ENCODE assay signal across 19 cellular contexts in the genomic region with DNA sequence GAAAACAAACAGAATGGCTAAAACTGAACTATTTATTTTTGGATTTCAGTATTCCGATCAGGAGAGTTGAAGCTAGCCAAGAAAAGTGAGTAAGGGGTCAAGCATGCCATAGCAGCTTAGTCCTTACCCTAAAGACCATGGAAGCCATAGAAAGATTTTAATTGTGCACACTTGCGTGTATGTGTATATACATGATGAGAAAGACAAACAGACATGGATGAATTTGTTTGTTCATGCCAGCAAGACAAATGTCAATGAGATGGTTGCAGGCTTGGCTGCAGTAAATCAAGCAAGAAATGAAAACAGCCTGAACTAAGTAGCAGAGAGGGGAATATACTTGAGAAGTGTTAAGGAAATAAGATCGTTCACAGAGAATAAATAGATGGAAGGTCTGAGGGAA. TPM values are rescaled to one million over a fixed set of nuclear protein-coding genes. Genes with fewer than 3 reads are reported as not detected.
DNase-seq lines count a peak whose midpoint lies in the region; TF ChIP-seq lines count a peak whose summit lies in the region.
"Had no signal": no experiment of that assay in that cellular context is flagged by ENCODE, and none has a peak within 500 bp of the region (broad histone marks: within the 10 kb centered on the region; RNA-seq: fewer than 3 reads in every experiment).

No MANE protein-coding gene starts in this region.

- no peaks in the 10 kb centered on the region for H3K9me3 Mint-ChIP-seq in activated T-helper 1 cell treated with anti-CD3 and anti-CD28 coated beads, Interleukin-12 subunit alpha, Interleukin-12 subunit beta, Interleukin-2, Interleukin-4 antibody, amounts not matched to agents 30 ng/mL and 10 ng/mL and 1 ng/mL, durations not matched to agents 14 hours and 24 hours and 36 hours
- H3K9me3 Mint-ChIP-seq in progenitor cell of endocrine pancreas (ENCODE audit: low read depth), result peaks cover 7% of the 10 kb centered on the region
- H3K9me3 Mint-ChIP-seq: CD8-positive, alpha-beta memory T cell had no signal

- POLR2A ChIA-PET in A673 (lab: Charles Lee; ENCODE audit: low non-redundant PET), result no interaction called here

- H3K36me3 ChIP-seq in A673 (ENCODE audit: insufficient read depth, low read length, poor library complexity, severe bottlenecking), result peaks cover 60% of the 10 kb centered on the region

- no peak overlapping the region for H3K27ac ChIP-seq in A673 (ENCODE audit: low read depth, low read length, poor library complexity, severe bottlenecking)
- H3K27ac ChIP-seq: BLaER1, PC-9 had no signal

- no peaks in the 10 kb centered on the region for H3K27me3 ChIP-seq in A673 (replicated peaks; ENCODE audit: insufficient read depth, low read depth, low read length, poor library complexity)
- H3K27me3 ChIP-seq: BLaER1 had no signal

- H3K4me3 Mint-ChIP-seq in activated T-helper 1 cell treated with anti-CD3 and anti-CD28 coated beads, Interleukin-12 subunit alpha, Interleukin-12 subunit beta, Interleukin-2, Interleukin-4 antibody, amounts not matched to agents 30 ng/mL and 10 ng/mL and 1 ng/mL, durations not matched to agents 14 hours and 24 hours and 36 hours, result no peak overlapping the region
- H3K4me3 Mint-ChIP-seq in progenitor cell of endocrine pancreas (ENCODE audit: low read depth), result no peak overlapping the region
- H3K4me3 Mint-ChIP-seq: CD8-positive, alpha-beta memory T cell had no signal

- H3K4me1 ChIP-seq in A673 (ENCODE audit: insufficient read depth, low read length, poor library complexity, severe bottlenecking), result no peaks in the 10 kb centered on the region
- H3K4me1 ChIP-seq: BLaER1 had no signal

- no TSS peak for BruUV-seq in A673 (replicated peaks; lab: Mats Ljungman, UMichigan)

- DNase-seq in DMS153 (lab: John Stamatoyannopoulos, UW) (peak; percentile 0), DMS153 treated with DMSO at 0.1 percent for 48 hours (lab: John Stamatoyannopoulos, UW; ENCODE audit: unreplicated experiment) (no peak), DMS79 treated with DMSO at 0.1 percent for 48 hours (lab: John Stamatoyannopoulos, UW) (peak; percentile 65), progenitor cell of endocrine pancreas (ENCODE audit: low spot score, unreplicated experiment) (no peak), A673 (ENCODE audit: low spot score) (no peak), mesenteric fat pad (ENCODE audit: low spot score) (no peak)
- DNase-seq in activated T-helper 1 cell treated with anti-CD3 and anti-CD28 coated beads, Interleukin-12 subunit alpha, Interleukin-12 subunit beta, Interleukin-2, Interleukin-4 antibody, amounts not matched to agents 30 ng/mL and 10 ng/mL and 1 ng/mL, durations not matched to agents 14 hours and 24 hours and 36 hours (ENCODE audit: low spot score), result no peak
- DNase-seq in effector CD8-positive, alpha-beta T cell (lab: John Stamatoyannopoulos, UW), result no peak
- DNase-seq: 8988T; CD8-positive, alpha-beta memory T cell; H7; Karpas-422; NCI-H1105; NCI-H2029 treated with DMSO at 0.1 percent for 48 hours; NCI-H2171 treated with DMSO at 0.1 percent for 48 hours; NCI-H446 treated with DMSO at 0.1 percent for 48 hours; NCI-H82; PC-9 had no signal

- H3K27ac Mint-ChIP-seq in activated T-helper 1 cell treated with anti-CD3 and anti-CD28 coated beads, Interleukin-12 subunit alpha, Interleukin-12 subunit beta, Interleukin-2, Interleukin-4 antibody, amounts not matched to agents 30 ng/mL and 10 ng/mL and 1 ng/mL, durations not matched to agents 14 hours and 24 hours and 36 hours, result peak overlapping the region; percentile 11
- peak overlapping the region; percentile 2 for H3K27ac Mint-ChIP-seq in progenitor cell of endocrine pancreas
- H3K27ac Mint-ChIP-seq: CD8-positive, alpha-beta memory T cell had no signal

- H3K9me3 ChIP-seq in A673 (ENCODE audit: low read depth, low read length, poor library complexity, severe bottlenecking), result no peaks in the 10 kb centered on the region

- peaks cover 45% of the 10 kb centered on the region for H3K36me3 Mint-ChIP-seq in activated T-helper 1 cell treated with anti-CD3 and anti-CD28 coated beads, Interleukin-12 subunit alpha, Interleukin-12 subunit beta, Interleukin-2, Interleukin-4 antibody, amounts not matched to agents 30 ng/mL and 10 ng/mL and 1 ng/mL, durations not matched to agents 14 hours and 24 hours and 36 hours (ENCODE audit: low read depth)
- H3K36me3 Mint-ChIP-seq in progenitor cell of endocrine pancreas (ENCODE audit: insufficient read depth), result peaks cover 36% of the 10 kb centered on the region

- no peak overlapping the region for H3K4me3 ChIP-seq in A673 (ENCODE audit: low read depth, low read length, poor library complexity, severe bottlenecking)
- H3K4me3 ChIP-seq: BLaER1, PC-9 had no signal

- CTCF ChIA-PET in A673 (lab: Charles Lee), result no interaction called here

- TF ChIP-seq CTCF in progenitor cell of endocrine pancreas (IDR thresholded peaks at IDR 0.05; ENCODE audit: unreplicated experiment) (no peak), A673 (conservative IDR thresholded peaks at IDR 0.05; ENCODE audit: low read depth, low read length) (no peak)

- H3K4me1 Mint-ChIP-seq in activated T-helper 1 cell treated with anti-CD3 and anti-CD28 coated beads, Interleukin-12 subunit alpha, Interleukin-12 subunit beta, Interleukin-2, Interleukin-4 antibody, amounts not matched to agents 30 ng/mL and 10 ng/mL and 1 ng/mL, durations not matched to agents 14 hours and 24 hours and 36 hours (ENCODE audit: low read depth), result peaks cover 17% of the 10 kb centered on the region
- peaks cover 6% of the 10 kb centered on the region for H3K4me1 Mint-ChIP-seq in progenitor cell of endocrine pancreas (ENCODE audit: low read depth)

- H3K27me3 Mint-ChIP-seq in activated T-helper 1 cell treated with anti-CD3 and anti-CD28 coated beads, Interleukin-12 subunit alpha, Interleukin-12 subunit beta, Interleukin-2, Interleukin-4 antibody, amounts not matched to agents 30 ng/mL and 10 ng/mL and 1 ng/mL, durations not matched to agents 14 hours and 24 hours and 36 hours (ENCODE audit: insufficient read depth), result no peaks in the 10 kb centered on the region
- H3K27me3 Mint-ChIP-seq in progenitor cell of endocrine pancreas, result no peaks in the 10 kb centered on the region
- H3K27me3 Mint-ChIP-seq: CD8-positive, alpha-beta memory T cell had no signal

- intact Hi-C loops in activated T-helper 1 cell treated with anti-CD3 and anti-CD28 coated beads, Interleukin-12 subunit alpha, Interleukin-12 subunit beta, Interleukin-2, Interleukin-4 antibody, amounts not matched to agents 30 ng/mL and 10 ng/mL and 1 ng/mL, durations not matched to agents 14 hours and 24 hours and 36 hours (cut with micrococcal nuclease), result no loop called here
- intact Hi-C loops in A673 (cut with micrococcal nuclease; ENCODE audit: unreplicated experiment), result no loop called here

RNA-seq across cellular contexts. Expression of a gene that starts 14.9 kb away (rescaled TPM):
- 112 and 118 TPM in 2 replicates for total RNA-seq in activated T-helper 1 cell treated with anti-CD3 and anti-CD28 coated beads, Interleukin-12 subunit alpha, Interleukin-12 subunit beta, Interleukin-2, Interleukin-4 antibody, amounts not matched to agents 30 ng/mL and 10 ng/mL and 1 ng/mL, durations not matched to agents 14 hours and 24 hours and 36 hours
- 78.5 and 90.8 TPM in 2 replicates for total RNA-seq in progenitor cell of endocrine pancreas
- total RNA-seq in A673 (2021), result 143 and 154 TPM in 2 replicates
- total RNA-seq in mesenteric fat pad, result 60.2 TPM

RNA-seq across cellular contexts. Expression of a gene that starts 38.2 kb away (rescaled TPM):
- 177 and 178 TPM in 2 replicates for total RNA-seq in activated T-helper 1 cell treated with anti-CD3 and anti-CD28 coated beads, Interleukin-12 subunit alpha, Interleukin-12 subunit beta, Interleukin-2, Interleukin-4 antibody, amounts not matched to agents 30 ng/mL and 10 ng/mL and 1 ng/mL, durations not matched to agents 14 hours and 24 hours and 36 hours
- total RNA-seq in progenitor cell of endocrine pancreas (148 and 158 TPM in 2 replicates), A673 (2021) (275 and 318 TPM in 2 replicates), mesenteric fat pad (101 TPM)

RNA-seq across cellular contexts. Expression of a gene that starts 38.2 kb away (rescaled TPM):
- 16.3 and 21.9 TPM in 2 replicates for total RNA-seq in activated T-helper 1 cell treated with anti-CD3 and anti-CD28 coated beads, Interleukin-12 subunit alpha, Interleukin-12 subunit beta, Interleukin-2, Interleukin-4 antibody, amounts not matched to agents 30 ng/mL and 10 ng/mL and 1 ng/mL, durations not matched to agents 14 hours and 24 hours and 36 hours
- 14.4 and 14.5 TPM in 2 replicates for total RNA-seq in progenitor cell of endocrine pancreas
- 19.4 and 22.3 TPM in 2 replicates for total RNA-seq in A673 (2021)
- 9.2 TPM for total RNA-seq in mesenteric fat pad

RNA-seq across cellular contexts. Expression of a gene that starts 53.8 kb away (rescaled TPM):
- 3.9 and 5.4 TPM in 2 replicates for total RNA-seq in activated T-helper 1 cell treated with anti-CD3 and anti-CD28 coated beads, Interleukin-12 subunit alpha, Interleukin-12 subunit beta, Interleukin-2, Interleukin-4 antibody, amounts not matched to agents 30 ng/mL and 10 ng/mL and 1 ng/mL, durations not matched to agents 14 hours and 24 hours and 36 hours
- total RNA-seq in progenitor cell of endocrine pancreas, result 8.0 and 11.5 TPM in 2 replicates
- total RNA-seq in A673 (2021), result 8.3 and 10.3 TPM in 2 replicates
- total RNA-seq in mesenteric fat pad, result 9.0 TPM

Comparison
In these comparisons a context has a peak if more than half of its experiments do, and no peak if none do; other contexts are left out.
1. DNase-seq: peak in DMS153 (single experiment) and DMS79 treated with DMSO at 0.1 percent for 48 hours (single experiment); none in DMS153 treated with DMSO at 0.1 percent for 48 hours (single experiment), activated T-helper 1 cell treated with anti-CD3 and anti-CD28 coated beads, Interleukin-12 subunit alpha, Interleukin-12 subunit beta, Interleukin-2, Interleukin-4 antibody, amounts not matched to agents 30 ng/mL and 10 ng/mL and 1 ng/mL, durations not matched to agents 14 hours and 24 hours and 36 hours (single experiment), progenitor cell of endocrine pancreas (single experiment), A673 (single experiment), mesenteric fat pad (single experiment) and effector CD8-positive, alpha-beta T cell (single experiment).